In genomic region chr16:68520649-68521086, GRCh38 we compare ENCODE assay signal across 8 cellular contexts. TPM values are rescaled to one million over a fixed set of nuclear protein-coding genes. Genes with fewer than 3 reads are reported as not detected.
DNase-seq lines count a peak whose midpoint lies in the region; ATAC-seq and TF ChIP-seq lines count a peak whose summit lies in the region.

No MANE protein-coding gene starts in this region.

- POLR2A ChIA-PET in activated CD4-positive, alpha-beta T cell treated with anti-CD3 and anti-CD28 coated beads, Interleukin-2, amount 10 ng/mL, durations not matched to agents 7 days and 5 days (lab: Charles Lee): interaction anchor here (0.5 kb wide), 1 partner anchor 267 kb away, joined by 3 read pairs; no protein-coding TSS in a partner anchor

- H3K27me3 Mint-ChIP-seq in activated CD4-positive, alpha-beta T cell treated with anti-CD3 and anti-CD28 coated beads, Interleukin-2, amount 10 ng/mL, durations not matched to agents 7 days and 5 days: peaks cover 5% of the 10 kb centered on the region

- H3K27me3 ChIP-seq in liver (ENCODE audit: control insufficient read depth in 4 of 4, insufficient read depth in 4 of 4, low read length in 3 of 4): no peaks in the 10 kb centered on the region

- H3K36me3 Mint-ChIP-seq in activated CD4-positive, alpha-beta T cell treated with anti-CD3 and anti-CD28 coated beads, Interleukin-2, amount 10 ng/mL, durations not matched to agents 7 days and 5 days (ENCODE audit: low read depth): no peaks in the 10 kb centered on the region

- H3K9me3 ChIP-seq in liver (ENCODE audit: control insufficient read depth in 4 of 4, low read length in 3 of 4): no peaks in the 10 kb centered on the region

- peak overlapping the region; percentile 69 for H3K27ac Mint-ChIP-seq in activated CD4-positive, alpha-beta T cell treated with anti-CD3 and anti-CD28 coated beads, Interleukin-2, amount 10 ng/mL, durations not matched to agents 7 days and 5 days

- peaks cover 4 to 9% (median 7%) of the 10 kb centered on the region in 4 donors for H3K4me1 ChIP-seq in liver (ENCODE audit: control insufficient read depth in 4 of 4, insufficient read depth in 4 of 4, low read length in 3 of 4)

- H3K36me3 ChIP-seq in liver (ENCODE audit: control insufficient read depth in 4 of 4, insufficient read depth in 3 of 4, low read depth in 1 of 4, low read length in 3 of 4): no peaks in the 10 kb centered on the region

- peak; percentile 99 for TF ChIP-seq CTCF in AG09309 (IDR thresholded peaks at IDR 0.05; ENCODE audit: control insufficient read depth, insufficient read depth, low read depth, low read length, missing control alignments)
- TF ChIP-seq CTCF in coronary artery (IDR thresholded peaks at IDR 0.05): peak; percentile 96
- peak; percentile 97 for TF ChIP-seq CTCF in liver (IDR thresholded peaks at IDR 0.05; ENCODE audit: low read depth, low read length, missing input control)

- peaks cover 9% of the 10 kb centered on the region for H3K4me1 Mint-ChIP-seq in activated CD4-positive, alpha-beta T cell treated with anti-CD3 and anti-CD28 coated beads, Interleukin-2, amount 10 ng/mL, durations not matched to agents 7 days and 5 days

- H3K4me3 Mint-ChIP-seq in activated CD4-positive, alpha-beta T cell treated with anti-CD3 and anti-CD28 coated beads, Interleukin-2, amount 10 ng/mL, durations not matched to agents 7 days and 5 days: peak overlapping the region; percentile 30

- DNase-seq in AG09309 (ENCODE audit: low read depth) (no peak), NCI-H748 (lab: John Stamatoyannopoulos, UW; ENCODE audit: unreplicated experiment) (peak; percentile 94), coronary artery (ENCODE audit: low spot score) (peak; percentile 86)
- peak; percentile 93 for DNase-seq in activated CD4-positive, alpha-beta T cell treated with anti-CD3 and anti-CD28 coated beads, Interleukin-2, amount 10 ng/mL, durations not matched to agents 7 days and 5 days
- peak; percentile 82 for DNase-seq in stimulated activated CD4-positive, alpha-beta T cell treated with anti-CD3 and anti-CD28 coated beads, Interleukin-4, amount 100 ng/mL, for 48 hours (ENCODE audit: low read depth in 2 of 2)

- ATAC-seq in GM18909 (IDR thresholded peaks at IDR 0.05; ENCODE audit: poor library complexity, unreplicated experiment) (peak; percentile 78), HG03521 (IDR thresholded peaks at IDR 0.05; ENCODE audit: unreplicated experiment) (peak; percentile 86)

- no peak overlapping the region for H3K27ac ChIP-seq in coronary artery
- no peak overlapping the region for H3K27ac ChIP-seq in liver (ENCODE audit: low read depth in 1 of 2, low read length in 2 of 2)

- peak overlapping the region; percentile 39 for H3K4me3 ChIP-seq in AG09309 (ENCODE audit: control insufficient read depth, low read depth, low read length)
- H3K4me3 ChIP-seq in coronary artery: peak overlapping the region; percentile 65
- peak overlapping the region in 1 of 3 donors; percentile 14 for H3K4me3 ChIP-seq in liver (ENCODE audit: low read depth in 1 of 3, low read length in 3 of 3)

- TF ChIP-seq RAD21 in liver (IDR thresholded peaks at IDR 0.05): peak; percentile 58 to 74

- WGBS in liver: 1% methylated on average over 22 of the region's 22 CpGs

- no peaks in the 10 kb centered on the region for H3K9me3 Mint-ChIP-seq in activated CD4-positive, alpha-beta T cell treated with anti-CD3 and anti-CD28 coated beads, Interleukin-2, amount 10 ng/mL, durations not matched to agents 7 days and 5 days

- no peak overlapping the region for H3K9ac ChIP-seq in liver (ENCODE audit: low read depth in 1 of 2, low read length in 2 of 2)

- CTCF ChIA-PET in activated CD4-positive, alpha-beta T cell treated with anti-CD3 and anti-CD28 coated beads, Interleukin-2, amount 10 ng/mL, durations not matched to agents 7 days and 5 days (lab: Charles Lee): interaction anchor here (0.6 to 5.0 kb wide), 40 partner anchors 9 to 1131 kb away, joined by 3 to 40 read pairs (median 3); partner anchors contain the start of gene ZFP90

TF ChIP-seq in liver, 16 proteins besides CTCF, POLR2A, EP300 and RAD21:
- TF ChIP-seq RXRA (IDR thresholded peaks at IDR 0.05): peak in 1 of 2 donors; percentile 85
- no peak for TF ChIP-seq FOXA1 (IDR thresholded peaks at IDR 0.05)
- peak; percentile 65 for TF ChIP-seq SP1 (IDR thresholded peaks at IDR 0.05)
- TF ChIP-seq YY1 (IDR thresholded peaks at IDR 0.05): no peak
- TF ChIP-seq HNF4A (conservative IDR thresholded peaks at IDR 0.05): peak; percentile 4 to 80
- no peak for TF ChIP-seq ATF3 (IDR thresholded peaks at IDR 0.05)

RNA-seq across cellular contexts. Expression of gene ZFP90, which starts 18.4 kb away (rescaled TPM):
- total RNA-seq in activated CD4-positive, alpha-beta T cell treated with anti-CD3 and anti-CD28 coated beads, Interleukin-2, amount 10 ng/mL, durations not matched to agents 7 days and 5 days: 10 to 100 TPM; 36.0 to 37.8 TPM
- total RNA-seq in liver: 10 to 100 TPM in 1 of 2 donors, 1 to 10 TPM in 1; 7.3 to 18.9 TPM
- 1 to 10 TPM; 2.1 to 3.8 TPM for polyA plus RNA-seq in liver
